ENCODE assay signal across 1 cellular context in the genomic region with DNA sequence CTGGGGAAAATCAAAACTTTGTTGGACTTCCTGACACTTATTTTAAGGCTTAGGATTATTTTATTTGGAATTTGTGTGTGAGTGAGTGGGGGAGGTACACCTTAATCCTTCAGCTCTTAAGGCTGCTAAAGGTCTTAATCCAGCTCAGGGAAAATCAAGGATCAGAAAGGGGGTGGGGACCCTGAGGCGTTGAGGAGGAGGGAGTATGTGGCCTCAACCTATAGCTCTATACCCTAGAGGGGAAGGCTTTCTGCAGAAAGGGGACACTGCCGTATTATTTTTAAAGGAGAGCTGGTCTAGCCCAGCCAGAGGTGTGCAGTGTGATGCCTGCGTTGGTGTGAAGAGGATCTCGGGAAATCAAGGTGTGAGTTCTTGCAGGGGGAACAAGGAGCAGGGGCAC.
TF ChIP-seq lines count a peak whose summit lies in the region.

No MANE protein-coding gene starts in this region.

TF ChIP-seq in WTC11, 78 proteins besides CTCF, POLR2A, EP300 and RAD21 (continued from another document):
- TF ChIP-seq, protein P1, sequence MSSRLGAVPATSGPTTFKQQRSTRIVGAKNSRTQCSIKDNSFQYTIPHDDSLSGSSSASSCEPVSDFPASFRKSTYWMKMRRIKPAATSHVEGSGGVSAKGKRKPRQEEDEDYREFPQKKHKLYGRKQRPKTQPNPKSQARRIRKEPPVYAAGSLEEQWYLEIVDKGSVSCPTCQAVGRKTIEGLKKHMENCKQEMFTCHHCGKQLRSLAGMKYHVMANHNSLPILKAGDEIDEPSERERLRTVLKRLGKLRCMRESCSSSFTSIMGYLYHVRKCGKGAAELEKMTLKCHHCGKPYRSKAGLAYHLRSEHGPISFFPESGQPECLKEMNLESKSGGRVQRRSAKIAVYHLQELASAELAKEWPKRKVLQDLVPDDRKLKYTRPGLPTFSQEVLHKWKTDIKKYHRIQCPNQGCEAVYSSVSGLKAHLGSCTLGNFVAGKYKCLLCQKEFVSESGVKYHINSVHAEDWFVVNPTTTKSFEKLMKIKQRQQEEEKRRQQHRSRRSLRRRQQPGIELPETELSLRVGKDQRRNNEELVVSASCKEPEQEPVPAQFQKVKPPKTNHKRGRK (CRISPR knock-in tag; IDR thresholded peaks at IDR 0.05; ENCODE audit: borderline replicate concordance) = no peak
- TF ChIP-seq, protein P2, sequence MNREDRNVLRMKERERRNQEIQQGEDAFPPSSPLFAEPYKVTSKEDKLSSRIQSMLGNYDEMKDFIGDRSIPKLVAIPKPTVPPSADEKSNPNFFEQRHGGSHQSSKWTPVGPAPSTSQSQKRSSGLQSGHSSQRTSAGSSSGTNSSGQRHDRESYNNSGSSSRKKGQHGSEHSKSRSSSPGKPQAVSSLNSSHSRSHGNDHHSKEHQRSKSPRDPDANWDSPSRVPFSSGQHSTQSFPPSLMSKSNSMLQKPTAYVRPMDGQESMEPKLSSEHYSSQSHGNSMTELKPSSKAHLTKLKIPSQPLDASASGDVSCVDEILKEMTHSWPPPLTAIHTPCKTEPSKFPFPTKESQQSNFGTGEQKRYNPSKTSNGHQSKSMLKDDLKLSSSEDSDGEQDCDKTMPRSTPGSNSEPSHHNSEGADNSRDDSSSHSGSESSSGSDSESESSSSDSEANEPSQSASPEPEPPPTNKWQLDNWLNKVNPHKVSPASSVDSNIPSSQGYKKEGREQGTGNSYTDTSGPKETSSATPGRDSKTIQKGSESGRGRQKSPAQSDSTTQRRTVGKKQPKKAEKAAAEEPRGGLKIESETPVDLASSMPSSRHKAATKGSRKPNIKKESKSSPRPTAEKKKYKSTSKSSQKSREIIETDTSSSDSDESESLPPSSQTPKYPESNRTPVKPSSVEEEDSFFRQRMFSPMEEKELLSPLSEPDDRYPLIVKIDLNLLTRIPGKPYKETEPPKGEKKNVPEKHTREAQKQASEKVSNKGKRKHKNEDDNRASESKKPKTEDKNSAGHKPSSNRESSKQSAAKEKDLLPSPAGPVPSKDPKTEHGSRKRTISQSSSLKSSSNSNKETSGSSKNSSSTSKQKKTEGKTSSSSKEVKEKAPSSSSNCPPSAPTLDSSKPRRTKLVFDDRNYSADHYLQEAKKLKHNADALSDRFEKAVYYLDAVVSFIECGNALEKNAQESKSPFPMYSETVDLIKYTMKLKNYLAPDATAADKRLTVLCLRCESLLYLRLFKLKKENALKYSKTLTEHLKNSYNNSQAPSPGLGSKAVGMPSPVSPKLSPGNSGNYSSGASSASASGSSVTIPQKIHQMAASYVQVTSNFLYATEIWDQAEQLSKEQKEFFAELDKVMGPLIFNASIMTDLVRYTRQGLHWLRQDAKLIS (CRISPR knock-in tag; IDR thresholded peaks at IDR 0.05; ENCODE audit: borderline replicate concordance) = no peak
- TF ChIP-seq ZNF263 (CRISPR knock-in tag; IDR thresholded peaks at IDR 0.05; ENCODE audit: low read depth) (no peak), FOXP1 (CRISPR knock-in tag; IDR thresholded peaks at IDR 0.05; ENCODE audit: borderline replicate concordance) (no peak), ESRRA (CRISPR knock-in tag; IDR thresholded peaks at IDR 0.05; ENCODE audit: borderline replicate concordance) (no peak), ELF4 (CRISPR knock-in tag; IDR thresholded peaks at IDR 0.05; ENCODE audit: low read depth) (no peak)
TF ChIP-seq in WTC11: peak in this region for 0.
